In genomic region chr5:78577051-78577807, GRCh38 we compare ENCODE assay signal across 16 cellular contexts.
DNase-seq lines count a peak whose midpoint lies in the region; ATAC-seq and TF ChIP-seq lines count a peak whose summit lies in the region.
"Had no signal": no experiment of that assay in that cellular context is flagged by ENCODE, and none has a peak within 500 bp of the region (broad histone marks: within the 10 kb centered on the region; RNA-seq: fewer than 3 reads in every experiment).

No MANE protein-coding gene starts in this region.

- peaks cover 0 to 35% (median 11%) of the 10 kb centered on the region in 3 donors for H3K4me1 ChIP-seq in esophagus squamous epithelium
- H3K4me1 ChIP-seq in muscle layer of duodenum (ENCODE audit: control insufficient read depth in 1 of 2, insufficient read depth in 2 of 2, low read length in 2 of 2), result peaks cover 0 to 25% of the 10 kb centered on the region in 2 donors
- H3K4me1 ChIP-seq in testis, result peaks cover 27% of the 10 kb centered on the region
- peaks cover 0 to 9% of the 10 kb centered on the region in 2 donors for H3K4me1 ChIP-seq in left lung
- H3K4me1 ChIP-seq: parathyroid adenoma had no signal

- H3K9me2 ChIP-seq in SU-DHL-6 (replicated peaks; ENCODE audit: insufficient read depth, low read length), result no peaks in the 10 kb centered on the region

- no peak for TF ChIP-seq POLR2A in esophagus squamous epithelium (IDR thresholded peaks at IDR 0.05)
- TF ChIP-seq POLR2A in testis (IDR thresholded peaks at IDR 0.05), result no peak

- H3K9me3 ChIP-seq in SU-DHL-6 (ENCODE audit: insufficient read depth, low read length), result no peaks in the 10 kb centered on the region
- H3K9me3 ChIP-seq in esophagus squamous epithelium, result no peaks in the 10 kb centered on the region
- no peaks in the 10 kb centered on the region for H3K9me3 ChIP-seq in muscle layer of duodenum (ENCODE audit: control insufficient read depth in 1 of 2, low read length in 2 of 2)
- H3K9me3 ChIP-seq in testis, result no peaks in the 10 kb centered on the region
- H3K9me3 ChIP-seq in left lung, result no peaks in the 10 kb centered on the region
- H3K9me3 ChIP-seq: BLaER1 had no signal

- H3K27ac ChIP-seq in SU-DHL-6 (ENCODE audit: low read depth, low read length) (peak overlapping the region; percentile 4), esophagus squamous epithelium (peak overlapping the region in 3 of 4 donors; percentile 17 to 62 (median 19)), muscle layer of duodenum (ENCODE audit: low read length) (peak overlapping the region; percentile 46), testis (peak overlapping the region in 1 of 2 donors; percentile 10), left lung (peak overlapping the region in 1 of 2 donors; percentile 10)
- H3K27ac ChIP-seq: BLaER1, parathyroid adenoma had no signal

- no peak for ATAC-seq in left lung
- ATAC-seq in GM21528 (IDR thresholded peaks at IDR 0.05; ENCODE audit: low FRiP score, unreplicated experiment), result no peak
- no peak for ATAC-seq in HG03442 (IDR thresholded peaks at IDR 0.05; ENCODE audit: unreplicated experiment)
- ATAC-seq: activated CD4-positive, alpha-beta T cell treated with anti-CD3 and anti-CD28 coated beads for 36 hours; T-cell had no signal

- H3K9ac ChIP-seq in SU-DHL-6 (ENCODE audit: low read length), result no peak overlapping the region
- H3K9ac ChIP-seq: BLaER1, parathyroid adenoma had no signal

- H2AFZ ChIP-seq in SU-DHL-6 (ENCODE audit: low read depth, low read length, severe bottlenecking), result no peak overlapping the region
- H2AFZ ChIP-seq: parathyroid adenoma had no signal

- peaks cover 23% of the 10 kb centered on the region; the same call in 1 of the 2 replicates for H3F3A ChIP-seq in SU-DHL-6 (ENCODE audit: insufficient read depth)

- DNase-seq in esophagus squamous epithelium (lab: John Stamatoyannopoulos, UW) (no peak), testis (peak; percentile 50), left lung (no peak), nucleus accumbens (lab: John Stamatoyannopoulos, UW) (no peak)
- DNase-seq: activated CD4-positive, alpha-beta T cell treated with anti-CD3 and anti-CD28 coated beads for 36 hours; activated T-cell treated with anti-CD3 and anti-CD28 coated beads, Interleukin-2, amount 50 U/mL, for 48 hours; DND-41; hypothalamus; MM.1S; T-cell had no signal

- H3K36me3 ChIP-seq in SU-DHL-6 (ENCODE audit: low read length) (no peaks in the 10 kb centered on the region), esophagus squamous epithelium (no peaks in the 10 kb centered on the region), muscle layer of duodenum (ENCODE audit: control insufficient read depth in 1 of 2, insufficient read depth in 2 of 2, low read length in 2 of 2) (no peaks in the 10 kb centered on the region), testis (ENCODE audit: low read depth, missing control alignments) (no peaks in the 10 kb centered on the region), left lung (no peaks in the 10 kb centered on the region)
- H3K36me3 ChIP-seq: BLaER1 had no signal

- no peak overlapping the region for H3K4me3 ChIP-seq in SU-DHL-6 (ENCODE audit: insufficient read depth, low read length, poor library complexity, severe bottlenecking)
- H3K4me3 ChIP-seq in esophagus squamous epithelium, result no peak overlapping the region
- no peak overlapping the region for H3K4me3 ChIP-seq in muscle layer of duodenum (ENCODE audit: low read depth in 1 of 2, low read length in 2 of 2)
- no peak overlapping the region for H3K4me3 ChIP-seq in testis
- no peak overlapping the region for H3K4me3 ChIP-seq in left lung
- H3K4me3 ChIP-seq: BLaER1 had no signal

- intact Hi-C loops in esophagus squamous epithelium (cut with DNase I) (no loop called here), testis (cut with DNase I; ENCODE audit: low total_unique reads) (no loop called here), left lung (cut with DNase I) (no loop called here)

- H3K27me3 ChIP-seq in SU-DHL-6 (ENCODE audit: low read length) (no peaks in the 10 kb centered on the region), esophagus squamous epithelium (no peaks in the 10 kb centered on the region), muscle layer of duodenum (ENCODE audit: low read depth, low read length) (no peaks in the 10 kb centered on the region), testis (no peaks in the 10 kb centered on the region), left lung (no peaks in the 10 kb centered on the region)
- H3K27me3 ChIP-seq: BLaER1 had no signal

- H3K79me2 ChIP-seq in SU-DHL-6 (ENCODE audit: insufficient read depth, low read length), result peaks cover 63% of the 10 kb centered on the region
- H3K79me2 ChIP-seq: parathyroid adenoma had no signal

- WGBS in esophagus squamous epithelium, 2 donors, result 63 to 65% methylated on average over 8 of the region's 8 CpGs
- 45 to 52% methylated on average over 8 of the region's 8 CpGs for WGBS in testis, 2 donors

- no peak overlapping the region for H3K4me2 ChIP-seq in SU-DHL-6 (ENCODE audit: low read depth, low read length, poor library complexity, severe bottlenecking)
- H3K4me2 ChIP-seq: BLaER1 had no signal

- no peaks in the 10 kb centered on the region for H4K20me1 ChIP-seq in SU-DHL-6 (ENCODE audit: low read depth, low read length)
- H4K20me1 ChIP-seq: BLaER1 had no signal

- TF ChIP-seq CTCF in SU-DHL-6 (IDR thresholded peaks at IDR 0.05; ENCODE audit: insufficient read depth, low read length, poor library complexity, severe bottlenecking), result no peak
- no peak for TF ChIP-seq CTCF in esophagus squamous epithelium (IDR thresholded peaks at IDR 0.05)
- TF ChIP-seq CTCF in testis (IDR thresholded peaks at IDR 0.05), result no peak
- no peak for TF ChIP-seq CTCF in left lung (IDR thresholded peaks at IDR 0.05)
